In the genomic region with DNA sequence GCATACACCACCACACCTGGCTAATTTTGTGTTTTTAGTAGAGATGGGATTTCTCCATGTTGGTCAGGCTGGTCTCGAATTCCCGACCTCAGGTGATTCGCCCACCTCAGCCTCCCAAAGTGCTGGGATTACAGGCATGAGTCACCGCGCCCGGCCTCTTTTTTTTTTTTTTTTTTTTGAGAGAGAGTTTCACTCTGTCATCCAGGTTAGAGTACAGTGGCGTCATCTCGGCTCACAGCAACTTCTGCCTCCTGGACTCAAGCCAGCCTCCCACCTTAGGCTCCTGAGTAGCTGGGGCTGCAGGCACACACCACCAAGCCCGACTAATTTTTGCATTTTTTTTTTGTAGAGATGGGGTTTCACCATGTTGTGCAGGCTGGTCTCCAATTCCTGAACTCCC, we compare ENCODE assay signal across 8 cellular contexts. TPM values are rescaled to one million over a fixed set of nuclear protein-coding genes. Genes with fewer than 3 reads are reported as not detected.
DNase-seq lines count a peak whose midpoint lies in the region; FAIRE-seq and TF ChIP-seq lines count a peak whose summit lies in the region.
"Not testable (repeated sequence)": the region's sequence is repeated elsewhere in the genome, so short reads cannot be mapped to it uniquely, and the experiment has no call there.

No MANE protein-coding gene starts in this region.

- H3K79me2 ChIP-seq in PC-9 (ENCODE audit: low read depth): not testable (repeated sequence)

- not testable (repeated sequence) for TF ChIP-seq CTCF in Calu3 (IDR thresholded peaks at IDR 0.05; ENCODE audit: unreplicated experiment); PC-9 (conservative IDR thresholded peaks at IDR 0.05); bronchial epithelial cell (IDR thresholded peaks at IDR 0.05; ENCODE audit: insufficient read depth, low read length, severe bottlenecking); stomach (IDR thresholded peaks at IDR 0.05)

- H3K27ac ChIP-seq in PC-9, stomach: not testable (repeated sequence)

- FAIRE-seq in bronchial epithelial cell (lab: Jason Lieb, UNC): not testable (repeated sequence)

- H3K4me3 Mint-ChIP-seq in Calu3 (ENCODE audit: low read depth, unreplicated experiment): not testable (repeated sequence)

- peaks cover 18% of the 10 kb centered on the region for H3K4me1 Mint-ChIP-seq in Calu3 (ENCODE audit: low read depth, unreplicated experiment)

- intact Hi-C loops in Calu3 (cut with micrococcal nuclease; ENCODE audit: unreplicated experiment); PC-9 (cut with micrococcal nuclease; ENCODE audit: unreplicated experiment); stomach (cut with DNase I; ENCODE audit: low total_unique reads): not testable (repeated sequence)

- DNase-seq in Calu3: peak; percentile 37
- peak; percentile 58 for DNase-seq in Daoy (ENCODE audit: low read depth)
- DNase-seq in HK-2 (ENCODE audit: unreplicated experiment): peak; percentile 24
- peak; percentile 80 for DNase-seq in NCI-H2171 (lab: John Stamatoyannopoulos, UW)
- DNase-seq in PC-9: peak; percentile 8 to 47
- peak; percentile 27 for DNase-seq in bronchial epithelial cell (ENCODE audit: low read depth)
- DNase-seq in islet precursor cell: peak; percentile 69
- DNase-seq in stomach: peak; percentile 1

- not testable (repeated sequence) for TF ChIP-seq POLR2A in stomach (IDR thresholded peaks at IDR 0.05)

- not testable (repeated sequence) for H3F3A ChIP-seq in PC-9 (ENCODE audit: insufficient read depth, low read depth)

- CTCF ChIA-PET in Calu3 (lab: Charles Lee): interaction anchor here (0.6 kb wide), 1 partner anchor 644 kb away, joined by 3 read pairs; no protein-coding TSS in a partner anchor
- CTCF ChIA-PET in PC-9 (lab: Charles Lee): not testable (repeated sequence)

- H3K9me3 ChIP-seq in PC-9 (ENCODE audit: insufficient read depth, low read depth); stomach: not testable (repeated sequence)

- H3K9me3 Mint-ChIP-seq in Calu3 (ENCODE audit: low read depth, unreplicated experiment): not testable (repeated sequence)

- H3K27me3 Mint-ChIP-seq in Calu3 (ENCODE audit: unreplicated experiment): peaks cover 36% of the 10 kb centered on the region

- peaks cover 11% of the 10 kb centered on the region for H3K36me3 Mint-ChIP-seq in Calu3 (ENCODE audit: insufficient read depth, unreplicated experiment)

- not testable (repeated sequence) for H4K20me1 ChIP-seq in PC-9 (ENCODE audit: insufficient read depth)

- BruUV-seq in Calu3 (replicated peaks; lab: Mats Ljungman, UMichigan); PC-9 (replicated peaks; lab: Mats Ljungman, UMichigan): not testable (repeated sequence)

- H3K4me3 ChIP-seq in PC-9; bronchial epithelial cell (ENCODE audit: low read depth, low read length); stomach: not testable (repeated sequence)

- peak overlapping the region; percentile 55; the same call in 1 of the 2 replicates for H3K4me2 ChIP-seq in PC-9

- not testable (repeated sequence) for H3K27me3 ChIP-seq in PC-9 (ENCODE audit: insufficient read depth, low read depth); bronchial epithelial cell (ENCODE audit: control insufficient read depth, insufficient read depth, low read length); stomach

- H3K36me3 ChIP-seq in PC-9 (ENCODE audit: low read depth); bronchial epithelial cell (ENCODE audit: control insufficient read depth, insufficient read depth, low read length); stomach: not testable (repeated sequence)

- H2AFZ ChIP-seq in PC-9: not testable (repeated sequence)

- TF ChIP-seq EP300 in stomach (IDR thresholded peaks at IDR 0.05): not testable (repeated sequence)

- H3K27ac Mint-ChIP-seq in Calu3 (ENCODE audit: unreplicated experiment): not testable (repeated sequence)

- POLR2A ChIA-PET in PC-9 (lab: Charles Lee; ENCODE audit: unreplicated experiment): not testable (repeated sequence)

- H3K9me2 ChIP-seq in PC-9 (ENCODE audit: insufficient read depth): not testable (repeated sequence)

- H3K4me1 ChIP-seq in PC-9 (replicated peaks; ENCODE audit: insufficient read depth); stomach: not testable (repeated sequence)

- 83 to 99% (median 91%) methylated on average over 6 to 9 of the region's 9 CpGs for WGBS in stomach, 5 donors

RNA-seq across cellular contexts. Expression of a gene that starts 4.8 kb away (rescaled TPM):
- total RNA-seq in Calu3 (2022) (57.5 and 57.6 TPM in 2 replicates), PC-9 (2021) (31.4 and 32.4 TPM in 2 replicates), bronchial epithelial cell (52.7 and 117 TPM in 2 replicates), stomach (100 to 1,000 TPM in 1 of 5 donors, 10 to 100 TPM in 4; 21.0 to 494 (median 70.4) TPM)
- total RNA-seq in Daoy (2014; rRNA removed; shearing (Covaris generic)): 34.2 and 63.6 TPM in 2 replicates
- polyA plus RNA-seq in stomach: 10 to 100 TPM in 2 of 3 donors, 1 to 10 TPM in 1; 7.4 to 12.7 (median 11.0) TPM

Comparison
In these comparisons a context has a peak if more than half of its experiments do, and no peak if none do; other contexts are left out.
1. DNase-seq: peak in every context shown above with its lines; median percentile 80 in NCI-H2171; 69 in islet precursor cell; 58 in Daoy; 37 in Calu3; 28 in PC-9; 27 in bronchial epithelial cell; 24 in HK-2; 1 in stomach.